Comparison of ENCODE assay signal across 20 cellular contexts in genomic region chr7:106464651-106465050, GRCh38.
"Had no signal": no experiment of that assay in that cellular context is flagged by ENCODE, and none has a peak within 500 bp of the region (broad histone marks: within the 10 kb centered on the region; RNA-seq: fewer than 3 reads in every experiment).

No MANE protein-coding gene starts in this region.

- H3K27ac Mint-ChIP-seq: activated naive CD8-positive, alpha-beta T cell treated with anti-CD3 and anti-CD28 coated beads, Interleukin-2, amount 10 ng/mL, durations not matched to agents 7 days and 5 days; endodermal cell; mesothelial cell of epicardium; stimulated activated memory B cell treated with anti-CD40 and anti-IgM and Interleukin-4, amounts not matched to agents 10 μg/mL and 1 μg/mL and 100 μg/mL, for 72 hours; type B pancreatic cell had no signal

- H3K9me3 Mint-ChIP-seq: activated naive CD8-positive, alpha-beta T cell treated with anti-CD3 and anti-CD28 coated beads, Interleukin-2, amount 10 ng/mL, durations not matched to agents 7 days and 5 days; stimulated activated memory B cell treated with anti-CD40 and anti-IgM and Interleukin-4, amounts not matched to agents 10 μg/mL and 1 μg/mL and 100 μg/mL, for 72 hours had no signal

- H3K4me1 ChIP-seq: vagina had no signal

- ATAC-seq: heart left ventricle; left ventricle myocardium superior; natural killer cell treated with Interleukin-12 subunit alpha and Interleukin-12 subunit beta and Interleukin-15 and Interleukin-18, amount 100 ng/mL, for 72 hours; stimulated activated memory B cell treated with anti-CD40 and anti-IgM and Interleukin-4, amounts not matched to agents 10 μg/mL and 1 μg/mL and 100 μg/mL, for 72 hours had no signal

- H3K27ac ChIP-seq: heart left ventricle, right lobe of liver, vagina, WERI-Rb-1 had no signal

- H3K27me3 Mint-ChIP-seq: stimulated activated memory B cell treated with anti-CD40 and anti-IgM and Interleukin-4, amounts not matched to agents 10 μg/mL and 1 μg/mL and 100 μg/mL, for 72 hours; type B pancreatic cell had no signal

- H3K27me3 ChIP-seq: heart left ventricle, right lobe of liver, vagina had no signal

- H3K36me3 Mint-ChIP-seq: activated naive CD8-positive, alpha-beta T cell treated with anti-CD3 and anti-CD28 coated beads, Interleukin-2, amount 10 ng/mL, durations not matched to agents 7 days and 5 days; mesothelial cell of epicardium; natural killer cell treated with Interleukin-12 subunit alpha and Interleukin-12 subunit beta and Interleukin-15 and Interleukin-18, amount 100 ng/mL, for 72 hours; stimulated activated memory B cell treated with anti-CD40 and anti-IgM and Interleukin-4, amounts not matched to agents 10 μg/mL and 1 μg/mL and 100 μg/mL, for 72 hours; type B pancreatic cell had no signal

- H3K9me3 ChIP-seq: heart left ventricle, right lobe of liver, vagina had no signal

- DNase-seq: activated CD4-positive, CD25-positive, alpha-beta regulatory T cell treated with anti-CD3 and anti-CD28 coated beads, Interleukin-2, amount 50 U/mL, for 72 hours; activated gamma-delta T cell; activated naive CD8-positive, alpha-beta T cell treated with anti-CD3 and anti-CD28 coated beads, Interleukin-2, amount 10 ng/mL, durations not matched to agents 7 days and 5 days; cerebellar nuclear complex; endodermal cell; heart left ventricle; left ventricle myocardium superior; mammary epithelial cell; nucleus accumbens; right lobe of liver; small intestine; stimulated activated CD4-positive, alpha-beta T cell treated with anti-CD3 and anti-CD28 coated beads, Interleukin-2, amount 100 ng/mL, for 24 hours; T-helper 1 cell; WERI-Rb-1 had no signal

- H3K4me3 Mint-ChIP-seq: activated naive CD8-positive, alpha-beta T cell treated with anti-CD3 and anti-CD28 coated beads, Interleukin-2, amount 10 ng/mL, durations not matched to agents 7 days and 5 days; endodermal cell; mesothelial cell of epicardium; natural killer cell treated with Interleukin-12 subunit alpha and Interleukin-12 subunit beta and Interleukin-15 and Interleukin-18, amount 100 ng/mL, for 72 hours; stimulated activated memory B cell treated with anti-CD40 and anti-IgM and Interleukin-4, amounts not matched to agents 10 μg/mL and 1 μg/mL and 100 μg/mL, for 72 hours; type B pancreatic cell had no signal

- H3K36me3 ChIP-seq: heart left ventricle, right lobe of liver, vagina, WERI-Rb-1 had no signal

- H3K4me3 ChIP-seq: coronary artery, heart left ventricle, right lobe of liver, vagina had no signal
